8 cellular contexts compared by ENCODE assay signal in the genomic region with DNA sequence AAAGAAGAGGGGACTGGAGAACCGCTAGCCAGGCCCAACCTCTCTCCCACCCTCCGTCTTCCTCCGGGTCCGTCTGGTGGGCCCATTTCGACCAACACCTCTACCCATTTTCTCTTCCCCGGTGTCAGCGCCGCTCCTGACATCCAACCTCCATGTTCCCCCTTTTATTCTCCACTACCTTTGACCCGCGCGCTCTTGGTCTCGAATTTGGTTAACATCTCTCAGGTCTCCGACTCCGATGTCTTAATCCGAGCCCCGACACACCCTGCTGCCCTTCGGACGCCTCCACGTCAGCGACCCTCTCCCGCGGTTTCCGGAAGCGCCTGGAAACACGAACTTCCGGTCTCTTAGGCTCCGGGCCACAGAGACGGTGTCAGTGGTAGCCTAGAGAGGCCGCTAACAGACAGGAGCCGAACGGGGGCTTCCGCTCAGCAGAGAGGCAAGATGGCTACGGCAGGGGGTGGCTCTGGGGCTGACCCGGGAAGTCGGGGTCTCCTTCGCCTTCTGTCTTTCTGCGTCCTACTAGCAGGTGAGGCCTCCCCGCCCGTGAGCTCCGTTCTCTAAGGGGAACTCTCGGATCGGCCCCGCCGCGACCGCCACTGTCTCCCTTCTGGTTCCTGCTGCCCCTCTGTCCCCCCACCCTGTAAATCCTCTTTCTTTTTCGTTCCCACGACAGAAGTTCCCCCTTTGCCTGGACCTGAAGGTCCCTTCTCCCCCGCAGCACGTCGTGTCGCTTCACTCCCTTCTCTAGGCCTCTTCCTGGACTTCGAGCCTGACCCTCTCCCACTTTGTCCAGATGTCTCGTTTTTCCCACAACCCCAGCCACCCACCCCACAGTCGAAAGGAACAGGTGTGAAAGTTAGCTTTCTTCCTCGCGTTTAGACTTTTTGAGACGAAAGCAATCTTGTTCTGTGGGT. TPM values are rescaled to one million over a fixed set of nuclear protein-coding genes. Genes with fewer than 3 reads are reported as not detected.
DNase-seq lines count a peak whose midpoint lies in the region; ATAC-seq, FAIRE-seq and TF ChIP-seq lines count a peak whose summit lies in the region.

A gene (minus strand): TSS at position 298 of the 917 bp plus-strand sequence. CDS start 80 bp downstream, at position 218.
A gene (plus strand): TSS at position 431 of the 917 bp plus-strand sequence. CDS start 14 bp downstream, at position 445.

- H3K9me3 Mint-ChIP-seq in T-helper 1 cell treated with Interleukin-12 subunit alpha and Interleukin-12 subunit beta and Interleukin-4 antibody, amounts not matched to agents 30 μg/mL and 1 μg/mL, for 36 hours: no peaks in the 10 kb centered on the region
- no peaks in the 10 kb centered on the region for H3K9me3 Mint-ChIP-seq in progenitor cell of endocrine pancreas (ENCODE audit: low read depth)

- peak within 1 kb of the TSS; percentile 100 for H3K4me3 Mint-ChIP-seq in T-helper 1 cell treated with Interleukin-12 subunit alpha and Interleukin-12 subunit beta and Interleukin-4 antibody, amounts not matched to agents 30 μg/mL and 1 μg/mL, for 36 hours
- H3K4me3 Mint-ChIP-seq in progenitor cell of endocrine pancreas (ENCODE audit: low read depth): peak within 1 kb of the TSS; percentile 99

- peak; percentile 72 for DNase-seq in GM12892 (ENCODE audit: insufficient read length)
- DNase-seq in NCI-H1694 (lab: John Stamatoyannopoulos, UW): peak; percentile 100
- DNase-seq in amniotic stem cell (lab: John Stamatoyannopoulos, UW): peak; percentile 94
- peak; percentile 96 for DNase-seq in left cardiac atrium
- peak; percentile 74 for DNase-seq in progenitor cell of endocrine pancreas (ENCODE audit: low spot score, unreplicated experiment)
- DNase-seq in ureter (ENCODE audit: low spot score): peak; percentile 93

- H3K27ac Mint-ChIP-seq in T-helper 1 cell treated with Interleukin-12 subunit alpha and Interleukin-12 subunit beta and Interleukin-4 antibody, amounts not matched to agents 30 μg/mL and 1 μg/mL, for 36 hours: peak within 1 kb of the TSS; percentile 100
- H3K27ac Mint-ChIP-seq in progenitor cell of endocrine pancreas: peak within 1 kb of the TSS; percentile 100

- intact Hi-C loops in left cardiac atrium (cut with DNase I): loop anchor here in 1 of 2 donors (5.0 to 10.0 kb wide), 2 partner anchors 62 to 246 kb away; a partner anchor contains a TSS

- no peaks in the 10 kb centered on the region for H3K27me3 Mint-ChIP-seq in T-helper 1 cell treated with Interleukin-12 subunit alpha and Interleukin-12 subunit beta and Interleukin-4 antibody, amounts not matched to agents 30 μg/mL and 1 μg/mL, for 36 hours (ENCODE audit: low read depth)
- no peaks in the 10 kb centered on the region for H3K27me3 Mint-ChIP-seq in progenitor cell of endocrine pancreas

- peaks cover 42% of the 10 kb centered on the region for H3K4me1 Mint-ChIP-seq in T-helper 1 cell treated with Interleukin-12 subunit alpha and Interleukin-12 subunit beta and Interleukin-4 antibody, amounts not matched to agents 30 μg/mL and 1 μg/mL, for 36 hours (ENCODE audit: low read depth)
- peaks cover 25% of the 10 kb centered on the region for H3K4me1 Mint-ChIP-seq in progenitor cell of endocrine pancreas (ENCODE audit: low read depth)

- ATAC-seq in HG02870 (IDR thresholded peaks at IDR 0.05; ENCODE audit: unreplicated experiment): peak; percentile 91
- ATAC-seq in left cardiac atrium: peak; percentile 98 to 99

- TF ChIP-seq CTCF in progenitor cell of endocrine pancreas (IDR thresholded peaks at IDR 0.05; ENCODE audit: unreplicated experiment): no peak

- FAIRE-seq in GM12892 (lab: Jason Lieb, UNC): peak; percentile 89

- TF ChIP-seq POLR2A in GM12892 (IDR thresholded peaks at IDR 0.05; ENCODE audit: low read depth, low read length): peak; percentile 91

- peaks cover 42% of the 10 kb centered on the region for H3K36me3 Mint-ChIP-seq in T-helper 1 cell treated with Interleukin-12 subunit alpha and Interleukin-12 subunit beta and Interleukin-4 antibody, amounts not matched to agents 30 μg/mL and 1 μg/mL, for 36 hours (ENCODE audit: low read depth)
- H3K36me3 Mint-ChIP-seq in progenitor cell of endocrine pancreas (ENCODE audit: insufficient read depth): peaks cover 4% of the 10 kb centered on the region

RNA-seq across cellular contexts. Expression of the first gene that starts in this region (rescaled TPM):
- polyA plus RNA-seq in GM12892 (2012; ENCODE audit: missing spikeins): 81.7 TPM
- total RNA-seq in left cardiac atrium: 100 to 1,000 TPM; 108 to 147 TPM
- total RNA-seq in progenitor cell of endocrine pancreas: 143 and 151 TPM in 2 replicates
- total RNA-seq in ureter: 164 TPM

RNA-seq across cellular contexts. Expression of the second gene that starts in this region (rescaled TPM):
- 46.0 TPM for polyA plus RNA-seq in GM12892 (2012; ENCODE audit: missing spikeins)
- 10 to 100 TPM; 57.4 to 70.2 TPM for total RNA-seq in left cardiac atrium
- 139 and 142 TPM in 2 replicates for total RNA-seq in progenitor cell of endocrine pancreas
- 95.6 TPM for total RNA-seq in ureter

Comparison
In these comparisons a context has a peak if more than half of its experiments do, and no peak if none do; other contexts are left out.
1. Peak in every context shown above with its lines: DNase-seq and ATAC-seq.